Comparison of ENCODE assay signal across 1 cellular context in the genomic region with DNA sequence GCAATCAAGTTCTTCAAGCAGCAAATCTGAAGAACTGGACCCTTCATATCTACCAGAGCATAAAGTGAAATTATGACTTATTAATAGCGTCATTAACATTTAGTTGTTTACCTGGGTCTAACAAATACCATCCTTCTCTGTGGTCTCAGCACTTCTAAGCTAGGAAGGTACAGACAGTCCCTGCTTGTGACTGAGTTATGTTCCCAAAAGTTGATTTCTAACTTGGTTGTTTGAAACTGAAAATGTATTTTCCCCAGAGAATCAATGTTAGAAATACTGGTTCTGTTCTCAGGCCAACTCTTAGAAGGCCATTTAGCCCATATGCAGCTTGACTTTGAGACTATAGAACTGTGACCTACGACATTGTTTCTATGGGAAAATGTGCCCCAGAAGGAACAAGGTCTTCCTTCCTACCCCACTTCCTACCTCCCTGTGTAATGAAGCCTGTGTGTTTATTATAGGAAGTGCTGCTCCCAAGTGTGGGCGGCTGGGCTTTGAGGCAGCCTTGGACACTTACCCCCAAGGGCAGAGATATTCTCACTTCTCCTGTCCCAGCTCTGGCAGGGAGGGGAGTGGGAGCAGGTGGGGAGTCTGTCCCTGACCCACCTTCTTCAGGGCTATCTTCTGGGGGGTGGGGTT.
TF ChIP-seq lines count a peak whose summit lies in the region.

No MANE protein-coding gene starts in this region.

TF ChIP-seq in HepG2, 621 proteins besides CTCF, POLR2A, EP300 and RAD21 (continued from another document and continues in another):
- TF ChIP-seq, protein P1, sequence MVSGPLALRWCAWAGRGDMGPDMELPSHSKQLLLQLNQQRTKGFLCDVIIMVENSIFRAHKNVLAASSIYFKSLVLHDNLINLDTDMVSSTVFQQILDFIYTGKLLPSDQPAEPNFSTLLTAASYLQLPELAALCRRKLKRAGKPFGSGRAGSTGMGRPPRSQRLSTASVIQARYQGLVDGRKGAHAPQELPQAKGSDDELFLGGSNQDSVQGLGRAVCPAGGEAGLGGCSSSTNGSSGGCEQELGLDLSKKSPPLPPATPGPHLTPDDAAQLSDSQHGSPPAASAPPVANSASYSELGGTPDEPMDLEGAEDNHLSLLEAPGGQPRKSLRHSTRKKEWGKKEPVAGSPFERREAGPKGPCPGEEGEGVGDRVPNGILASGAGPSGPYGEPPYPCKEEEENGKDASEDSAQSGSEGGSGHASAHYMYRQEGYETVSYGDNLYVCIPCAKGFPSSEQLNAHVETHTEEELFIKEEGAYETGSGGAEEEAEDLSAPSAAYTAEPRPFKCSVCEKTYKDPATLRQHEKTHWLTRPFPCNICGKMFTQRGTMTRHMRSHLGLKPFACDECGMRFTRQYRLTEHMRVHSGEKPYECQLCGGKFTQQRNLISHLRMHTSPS (CRISPR knock-in tag; IDR thresholded peaks at IDR 0.05; ENCODE audit: low read depth), result no peak; the same call in 1 of the 2 replicates
- TF ChIP-seq, protein P2, sequence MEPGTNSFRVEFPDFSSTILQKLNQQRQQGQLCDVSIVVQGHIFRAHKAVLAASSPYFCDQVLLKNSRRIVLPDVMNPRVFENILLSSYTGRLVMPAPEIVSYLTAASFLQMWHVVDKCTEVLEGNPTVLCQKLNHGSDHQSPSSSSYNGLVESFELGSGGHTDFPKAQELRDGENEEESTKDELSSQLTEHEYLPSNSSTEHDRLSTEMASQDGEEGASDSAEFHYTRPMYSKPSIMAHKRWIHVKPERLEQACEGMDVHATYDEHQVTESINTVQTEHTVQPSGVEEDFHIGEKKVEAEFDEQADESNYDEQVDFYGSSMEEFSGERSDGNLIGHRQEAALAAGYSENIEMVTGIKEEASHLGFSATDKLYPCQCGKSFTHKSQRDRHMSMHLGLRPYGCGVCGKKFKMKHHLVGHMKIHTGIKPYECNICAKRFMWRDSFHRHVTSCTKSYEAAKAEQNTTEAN (CRISPR knock-in tag; conservative IDR thresholded peaks at IDR 0.05), result no peak
- TF ChIP-seq TCF7 (IDR thresholded peaks at IDR 0.05; ENCODE audit: low read depth) (peak; percentile 41; the same call in 1 of the 2 replicates), RCOR2 (CRISPR knock-in tag; IDR thresholded peaks at IDR 0.05) (no peak), KLF15 (CRISPR knock-in tag; IDR thresholded peaks at IDR 0.05; ENCODE audit: borderline replicate concordance) (no peak), KDM5A (IDR thresholded peaks at IDR 0.05; ENCODE audit: borderline replicate concordance, low read length) (no peak), NR2C2 (CRISPR knock-in tag; IDR thresholded peaks at IDR 0.05; ENCODE audit: borderline replicate concordance) (no peak), HOXD1 (CRISPR knock-in tag; IDR thresholded peaks at IDR 0.05) (no peak), ZNF10 (CRISPR knock-in tag; IDR thresholded peaks at IDR 0.05; ENCODE audit: borderline replicate concordance, low read depth) (no peak), ZMAT3 (CRISPR knock-in tag; conservative IDR thresholded peaks at IDR 0.05) (0 out of 2 replicates have a peak, but pooled peaks have one; percentile 67), ZNF121 (CRISPR knock-in tag; IDR thresholded peaks at IDR 0.05) (no peak), HDAC6 (IDR thresholded peaks at IDR 0.05; ENCODE audit: low read depth, low read length) (no peak), ELF3 (CRISPR knock-in tag; IDR thresholded peaks at IDR 0.05) (peak; percentile 24; the same call in 1 of the 2 replicates), SMAD9 (CRISPR knock-in tag; IDR thresholded peaks at IDR 0.05) (no peak), HMGA1 (CRISPR knock-in tag; conservative IDR thresholded peaks at IDR 0.05) (no peak), ZKSCAN5 (CRISPR knock-in tag; IDR thresholded peaks at IDR 0.05) (peak; percentile 55; the same call in 1 of the 2 replicates), PHB2 (IDR thresholded peaks at IDR 0.05; ENCODE audit: partially characterized antibody) (no peak), ZNF235 (CRISPR knock-in tag; IDR thresholded peaks at IDR 0.05; ENCODE audit: borderline replicate concordance) (no peak), PHF21A (CRISPR knock-in tag; IDR thresholded peaks at IDR 0.05) (peak; percentile 63; the same call in 1 of the 2 replicates), CREM (IDR thresholded peaks at IDR 0.05) (0 out of 2 replicates have a peak, but pooled peaks have one; percentile 13), CREM (CRISPR knock-in tag; IDR thresholded peaks at IDR 0.05) (no peak), ZNF547 (CRISPR knock-in tag; IDR thresholded peaks at IDR 0.05) (no peak), ZKSCAN1 (IDR thresholded peaks at IDR 0.05; ENCODE audit: low read length) (no peak), FOXA3 (CRISPR knock-in tag; IDR thresholded peaks at IDR 0.05) (0 out of 2 replicates have a peak, but pooled peaks have one; percentile 28), CBX1 (IDR thresholded peaks at IDR 0.05; ENCODE audit: low read depth) (no peak), ZNF570 (CRISPR knock-in tag; IDR thresholded peaks at IDR 0.05; ENCODE audit: borderline replicate concordance) (no peak)
- TF ChIP-seq, protein P3, sequence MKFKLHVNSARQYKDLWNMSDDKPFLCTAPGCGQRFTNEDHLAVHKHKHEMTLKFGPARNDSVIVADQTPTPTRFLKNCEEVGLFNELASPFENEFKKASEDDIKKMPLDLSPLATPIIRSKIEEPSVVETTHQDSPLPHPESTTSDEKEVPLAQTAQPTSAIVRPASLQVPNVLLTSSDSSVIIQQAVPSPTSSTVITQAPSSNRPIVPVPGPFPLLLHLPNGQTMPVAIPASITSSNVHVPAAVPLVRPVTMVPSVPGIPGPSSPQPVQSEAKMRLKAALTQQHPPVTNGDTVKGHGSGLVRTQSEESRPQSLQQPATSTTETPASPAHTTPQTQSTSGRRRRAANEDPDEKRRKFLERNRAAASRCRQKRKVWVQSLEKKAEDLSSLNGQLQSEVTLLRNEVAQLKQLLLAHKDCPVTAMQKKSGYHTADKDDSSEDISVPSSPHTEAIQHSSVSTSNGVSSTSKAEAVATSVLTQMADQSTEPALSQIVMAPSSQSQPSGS (CRISPR knock-in tag; IDR thresholded peaks at IDR 0.05), result no peak
- TF ChIP-seq, protein P4, sequence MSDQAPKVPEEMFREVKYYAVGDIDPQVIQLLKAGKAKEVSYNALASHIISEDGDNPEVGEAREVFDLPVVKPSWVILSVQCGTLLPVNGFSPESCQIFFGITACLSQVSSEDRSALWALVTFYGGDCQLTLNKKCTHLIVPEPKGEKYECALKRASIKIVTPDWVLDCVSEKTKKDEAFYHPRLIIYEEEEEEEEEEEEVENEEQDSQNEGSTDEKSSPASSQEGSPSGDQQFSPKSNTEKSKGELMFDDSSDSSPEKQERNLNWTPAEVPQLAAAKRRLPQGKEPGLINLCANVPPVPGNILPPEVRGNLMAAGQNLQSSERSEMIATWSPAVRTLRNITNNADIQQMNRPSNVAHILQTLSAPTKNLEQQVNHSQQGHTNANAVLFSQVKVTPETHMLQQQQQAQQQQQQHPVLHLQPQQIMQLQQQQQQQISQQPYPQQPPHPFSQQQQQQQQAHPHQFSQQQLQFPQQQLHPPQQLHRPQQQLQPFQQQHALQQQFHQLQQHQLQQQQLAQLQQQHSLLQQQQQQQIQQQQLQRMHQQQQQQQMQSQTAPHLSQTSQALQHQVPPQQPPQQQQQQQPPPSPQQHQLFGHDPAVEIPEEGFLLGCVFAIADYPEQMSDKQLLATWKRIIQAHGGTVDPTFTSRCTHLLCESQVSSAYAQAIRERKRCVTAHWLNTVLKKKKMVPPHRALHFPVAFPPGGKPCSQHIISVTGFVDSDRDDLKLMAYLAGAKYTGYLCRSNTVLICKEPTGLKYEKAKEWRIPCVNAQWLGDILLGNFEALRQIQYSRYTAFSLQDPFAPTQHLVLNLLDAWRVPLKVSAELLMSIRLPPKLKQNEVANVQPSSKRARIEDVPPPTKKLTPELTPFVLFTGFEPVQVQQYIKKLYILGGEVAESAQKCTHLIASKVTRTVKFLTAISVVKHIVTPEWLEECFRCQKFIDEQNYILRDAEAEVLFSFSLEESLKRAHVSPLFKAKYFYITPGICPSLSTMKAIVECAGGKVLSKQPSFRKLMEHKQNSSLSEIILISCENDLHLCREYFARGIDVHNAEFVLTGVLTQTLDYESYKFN (CRISPR knock-in tag; conservative IDR thresholded peaks at IDR 0.05), result peak; percentile 53
- TF ChIP-seq, protein P5, sequence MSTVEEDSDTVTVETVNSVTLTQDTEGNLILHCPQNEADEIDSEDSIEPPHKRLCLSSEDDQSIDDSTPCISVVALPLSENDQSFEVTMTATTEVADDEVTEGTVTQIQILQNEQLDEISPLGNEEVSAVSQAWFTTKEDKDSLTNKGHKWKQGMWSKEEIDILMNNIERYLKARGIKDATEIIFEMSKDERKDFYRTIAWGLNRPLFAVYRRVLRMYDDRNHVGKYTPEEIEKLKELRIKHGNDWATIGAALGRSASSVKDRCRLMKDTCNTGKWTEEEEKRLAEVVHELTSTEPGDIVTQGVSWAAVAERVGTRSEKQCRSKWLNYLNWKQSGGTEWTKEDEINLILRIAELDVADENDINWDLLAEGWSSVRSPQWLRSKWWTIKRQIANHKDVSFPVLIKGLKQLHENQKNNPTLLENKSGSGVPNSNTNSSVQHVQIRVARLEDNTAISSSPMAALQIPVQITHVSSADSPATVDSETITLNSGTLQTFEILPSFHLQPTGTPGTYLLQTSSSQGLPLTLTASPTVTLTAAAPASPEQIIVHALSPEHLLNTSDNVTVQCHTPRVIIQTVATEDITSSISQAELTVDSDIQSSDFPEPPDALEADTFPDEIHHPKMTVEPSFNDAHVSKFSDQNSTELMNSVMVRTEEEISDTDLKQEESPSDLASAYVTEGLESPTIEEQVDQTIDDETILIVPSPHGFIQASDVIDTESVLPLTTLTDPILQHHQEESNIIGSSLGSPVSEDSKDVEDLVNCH (CRISPR knock-in tag; IDR thresholded peaks at IDR 0.05), result no peak
- TF ChIP-seq, protein P6, sequence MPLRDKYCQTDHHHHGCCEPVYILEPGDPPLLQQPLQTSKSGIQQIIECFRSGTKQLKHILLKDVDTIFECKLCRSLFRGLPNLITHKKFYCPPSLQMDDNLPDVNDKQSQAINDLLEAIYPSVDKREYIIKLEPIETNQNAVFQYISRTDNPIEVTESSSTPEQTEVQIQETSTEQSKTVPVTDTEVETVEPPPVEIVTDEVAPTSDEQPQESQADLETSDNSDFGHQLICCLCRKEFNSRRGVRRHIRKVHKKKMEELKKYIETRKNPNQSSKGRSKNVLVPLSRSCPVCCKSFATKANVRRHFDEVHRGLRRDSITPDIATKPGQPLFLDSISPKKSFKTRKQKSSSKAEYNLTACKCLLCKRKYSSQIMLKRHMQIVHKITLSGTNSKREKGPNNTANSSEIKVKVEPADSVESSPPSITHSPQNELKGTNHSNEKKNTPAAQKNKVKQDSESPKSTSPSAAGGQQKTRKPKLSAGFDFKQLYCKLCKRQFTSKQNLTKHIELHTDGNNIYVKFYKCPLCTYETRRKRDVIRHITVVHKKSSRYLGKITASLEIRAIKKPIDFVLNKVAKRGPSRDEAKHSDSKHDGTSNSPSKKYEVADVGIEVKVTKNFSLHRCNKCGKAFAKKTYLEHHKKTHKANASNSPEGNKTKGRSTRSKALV (CRISPR knock-in tag; IDR thresholded peaks at IDR 0.05), result no peak
- TF ChIP-seq, protein P7, sequence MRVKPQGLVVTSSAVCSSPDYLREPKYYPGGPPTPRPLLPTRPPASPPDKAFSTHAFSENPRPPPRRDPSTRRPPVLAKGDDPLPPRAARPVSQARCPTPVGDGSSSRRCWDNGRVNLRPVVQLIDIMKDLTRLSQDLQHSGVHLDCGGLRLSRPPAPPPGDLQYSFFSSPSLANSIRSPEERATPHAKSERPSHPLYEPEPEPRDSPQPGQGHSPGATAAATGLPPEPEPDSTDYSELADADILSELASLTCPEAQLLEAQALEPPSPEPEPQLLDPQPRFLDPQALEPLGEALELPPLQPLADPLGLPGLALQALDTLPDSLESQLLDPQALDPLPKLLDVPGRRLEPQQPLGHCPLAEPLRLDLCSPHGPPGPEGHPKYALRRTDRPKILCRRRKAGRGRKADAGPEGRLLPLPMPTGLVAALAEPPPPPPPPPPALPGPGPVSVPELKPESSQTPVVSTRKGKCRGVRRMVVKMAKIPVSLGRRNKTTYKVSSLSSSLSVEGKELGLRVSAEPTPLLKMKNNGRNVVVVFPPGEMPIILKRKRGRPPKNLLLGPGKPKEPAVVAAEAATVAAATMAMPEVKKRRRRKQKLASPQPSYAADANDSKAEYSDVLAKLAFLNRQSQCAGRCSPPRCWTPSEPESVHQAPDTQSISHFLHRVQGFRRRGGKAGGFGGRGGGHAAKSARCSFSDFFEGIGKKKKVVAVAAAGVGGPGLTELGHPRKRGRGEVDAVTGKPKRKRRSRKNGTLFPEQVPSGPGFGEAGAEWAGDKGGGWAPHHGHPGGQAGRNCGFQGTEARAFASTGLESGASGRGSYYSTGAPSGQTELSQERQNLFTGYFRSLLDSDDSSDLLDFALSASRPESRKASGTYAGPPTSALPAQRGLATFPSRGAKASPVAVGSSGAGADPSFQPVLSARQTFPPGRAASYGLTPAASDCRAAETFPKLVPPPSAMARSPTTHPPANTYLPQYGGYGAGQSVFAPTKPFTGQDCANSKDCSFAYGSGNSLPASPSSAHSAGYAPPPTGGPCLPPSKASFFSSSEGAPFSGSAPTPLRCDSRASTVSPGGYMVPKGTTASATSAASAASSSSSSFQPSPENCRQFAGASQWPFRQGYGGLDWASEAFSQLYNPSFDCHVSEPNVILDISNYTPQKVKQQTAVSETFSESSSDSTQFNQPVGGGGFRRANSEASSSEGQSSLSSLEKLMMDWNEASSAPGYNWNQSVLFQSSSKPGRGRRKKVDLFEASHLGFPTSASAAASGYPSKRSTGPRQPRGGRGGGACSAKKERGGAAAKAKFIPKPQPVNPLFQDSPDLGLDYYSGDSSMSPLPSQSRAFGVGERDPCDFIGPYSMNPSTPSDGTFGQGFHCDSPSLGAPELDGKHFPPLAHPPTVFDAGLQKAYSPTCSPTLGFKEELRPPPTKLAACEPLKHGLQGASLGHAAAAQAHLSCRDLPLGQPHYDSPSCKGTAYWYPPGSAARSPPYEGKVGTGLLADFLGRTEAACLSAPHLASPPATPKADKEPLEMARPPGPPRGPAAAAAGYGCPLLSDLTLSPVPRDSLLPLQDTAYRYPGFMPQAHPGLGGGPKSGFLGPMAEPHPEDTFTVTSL (CRISPR knock-in tag; IDR thresholded peaks at IDR 0.05; ENCODE audit: borderline replicate concordance), result peak; percentile 43; the same call in 1 of the 2 replicates
- TF ChIP-seq, protein P8, sequence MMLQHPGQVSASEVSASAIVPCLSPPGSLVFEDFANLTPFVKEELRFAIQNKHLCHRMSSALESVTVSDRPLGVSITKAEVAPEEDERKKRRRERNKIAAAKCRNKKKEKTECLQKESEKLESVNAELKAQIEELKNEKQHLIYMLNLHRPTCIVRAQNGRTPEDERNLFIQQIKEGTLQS (CRISPR knock-in tag; IDR thresholded peaks at IDR 0.05), result no peak
- TF ChIP-seq, protein P9, sequence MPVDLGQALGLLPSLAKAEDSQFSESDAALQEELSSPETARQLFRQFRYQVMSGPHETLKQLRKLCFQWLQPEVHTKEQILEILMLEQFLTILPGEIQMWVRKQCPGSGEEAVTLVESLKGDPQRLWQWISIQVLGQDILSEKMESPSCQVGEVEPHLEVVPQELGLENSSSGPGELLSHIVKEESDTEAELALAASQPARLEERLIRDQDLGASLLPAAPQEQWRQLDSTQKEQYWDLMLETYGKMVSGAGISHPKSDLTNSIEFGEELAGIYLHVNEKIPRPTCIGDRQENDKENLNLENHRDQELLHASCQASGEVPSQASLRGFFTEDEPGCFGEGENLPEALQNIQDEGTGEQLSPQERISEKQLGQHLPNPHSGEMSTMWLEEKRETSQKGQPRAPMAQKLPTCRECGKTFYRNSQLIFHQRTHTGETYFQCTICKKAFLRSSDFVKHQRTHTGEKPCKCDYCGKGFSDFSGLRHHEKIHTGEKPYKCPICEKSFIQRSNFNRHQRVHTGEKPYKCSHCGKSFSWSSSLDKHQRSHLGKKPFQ (CRISPR knock-in tag; IDR thresholded peaks at IDR 0.05; ENCODE audit: insufficient replicate concordance), result peak; percentile 60
